Comparison of ENCODE assay signal across 9 cellular contexts in genomic region chr15:96273317-96274086, GRCh38. TPM values are rescaled to one million over a fixed set of nuclear protein-coding genes. Genes with fewer than 3 reads are reported as not detected.
A peak's percentile ranks its signal among the peaks of the same experiment; 100 is the strongest.
DNase-seq lines count a peak whose midpoint lies in the region; ATAC-seq and TF ChIP-seq lines count a peak whose summit lies in the region.
"Had no signal": no experiment of that assay in that cellular context is flagged by ENCODE, and none has a peak within 500 bp of the region (broad histone marks: within the 10 kb centered on the region; RNA-seq: fewer than 3 reads in every experiment).

No MANE protein-coding gene starts in this region.

- H3K79me2 ChIP-seq in DND-41 (ENCODE audit: insufficient read depth, low read length) (no peaks in the 10 kb centered on the region), mesendoderm (ENCODE audit: control insufficient read depth, insufficient read depth, low read length) (no peaks in the 10 kb centered on the region)

- H3K36me3 ChIP-seq in DND-41 (ENCODE audit: insufficient read depth, low read length) (no peaks in the 10 kb centered on the region), mesendoderm (ENCODE audit: control insufficient read depth, insufficient read depth, low read length) (no peaks in the 10 kb centered on the region)

- DNase-seq in DND-41 (peak; percentile 3), mesendoderm (peak; percentile 27), NCI-H2029 (lab: John Stamatoyannopoulos, UW) (no peak), cardiac septum (ENCODE audit: low spot score) (no peak)

- peaks cover 5% of the 10 kb centered on the region for H3K9me3 Mint-ChIP-seq in activated T-helper 17 cell treated with anti-CD3 and anti-CD28 coated beads, Interleukin-2, amount 50 U/mL, for 72 hours

- WGBS in mesendoderm (ENCODE audit: extremely low coverage, insufficient coverage, low lambda C conversion rate): no CpG with 5 or more reads among the region's 15 CpGs

- no peaks in the 10 kb centered on the region for H3K4me1 Mint-ChIP-seq in activated T-helper 17 cell treated with anti-CD3 and anti-CD28 coated beads, Interleukin-2, amount 50 U/mL, for 72 hours

- TF ChIP-seq CTCF in DND-41 (IDR thresholded peaks at IDR 0.05; ENCODE audit: borderline replicate concordance, extremely low read depth, low read length, poor library complexity, severe bottlenecking): no peak

- no peaks in the 10 kb centered on the region for H4K20me1 ChIP-seq in DND-41 (ENCODE audit: insufficient read depth, low read length)

- H3K36me3 Mint-ChIP-seq in activated T-helper 17 cell treated with anti-CD3 and anti-CD28 coated beads, Interleukin-2, amount 50 U/mL, for 72 hours (ENCODE audit: low read depth): no peaks in the 10 kb centered on the region

- intact Hi-C loops in cardiac septum (cut with DNase I): no loop called here

- H4K8ac ChIP-seq in mesendoderm (ENCODE audit: low read depth, low read length): no peak overlapping the region

- H3K18ac ChIP-seq in mesendoderm (ENCODE audit: low read length): no peak overlapping the region

- no peak overlapping the region for H3K27ac Mint-ChIP-seq in activated T-helper 17 cell treated with anti-CD3 and anti-CD28 coated beads, Interleukin-2, amount 50 U/mL, for 72 hours
- H3K27ac Mint-ChIP-seq: progenitor cell of endocrine pancreas had no signal

- H3K9me3 ChIP-seq in DND-41 (ENCODE audit: insufficient read depth, low read length, severe bottlenecking): no peaks in the 10 kb centered on the region

- no peaks in the 10 kb centered on the region for H3K27me3 Mint-ChIP-seq in activated T-helper 17 cell treated with anti-CD3 and anti-CD28 coated beads, Interleukin-2, amount 50 U/mL, for 72 hours
- H3K27me3 Mint-ChIP-seq: progenitor cell of endocrine pancreas had no signal

- H3K4me1 ChIP-seq in DND-41 (ENCODE audit: insufficient read depth, low read length): no peaks in the 10 kb centered on the region
- H3K4me1 ChIP-seq in mesendoderm (ENCODE audit: control insufficient read depth, low read depth, low read length): no peaks in the 10 kb centered on the region

- no peak overlapping the region for H3K23ac ChIP-seq in mesendoderm (ENCODE audit: low read length)

- no peak overlapping the region for H4K5ac ChIP-seq in mesendoderm (ENCODE audit: low read length)

- no peak overlapping the region for H2AK5ac ChIP-seq in mesendoderm (ENCODE audit: low read length)

- no peak overlapping the region for H2BK15ac ChIP-seq in mesendoderm (replicated peaks; ENCODE audit: low read depth)

- no peak overlapping the region for H3K4ac ChIP-seq in mesendoderm (ENCODE audit: low read depth, low read length)

- no peak overlapping the region for H3K56ac ChIP-seq in mesendoderm (ENCODE audit: low read length)

- no peaks in the 10 kb centered on the region for H3K27me3 ChIP-seq in DND-41 (ENCODE audit: insufficient read depth, low read length, poor library complexity)
- no peaks in the 10 kb centered on the region for H3K27me3 ChIP-seq in mesendoderm (ENCODE audit: insufficient read depth, low read length, poor library complexity)

- H3K4me3 ChIP-seq in DND-41 (ENCODE audit: low read depth in 1 of 2, low read length in 2 of 2): no peak overlapping the region
- no peak overlapping the region for H3K4me3 ChIP-seq in mesendoderm (ENCODE audit: low read length)

- H3K4me2 ChIP-seq in DND-41 (ENCODE audit: insufficient read depth, low read length): no peak overlapping the region
- no peak overlapping the region for H3K4me2 ChIP-seq in mesendoderm (ENCODE audit: low read length)

- H2BK5ac ChIP-seq in mesendoderm (ENCODE audit: low read length): no peak overlapping the region

- H3K9ac ChIP-seq in DND-41 (ENCODE audit: low read depth, low read length) (no peak overlapping the region), mesendoderm (ENCODE audit: low read length) (no peak overlapping the region)

- H3K27ac ChIP-seq in DND-41 (ENCODE audit: low read length): no peak overlapping the region
- H3K27ac ChIP-seq in mesendoderm (ENCODE audit: low read depth, low read length): no peak overlapping the region

- H2BK120ac ChIP-seq in mesendoderm (ENCODE audit: low read depth, low read length): no peak overlapping the region

- no peaks in the 10 kb centered on the region for H3K79me1 ChIP-seq in mesendoderm (ENCODE audit: low read length)

- H3K4me3 Mint-ChIP-seq in activated T-helper 17 cell treated with anti-CD3 and anti-CD28 coated beads, Interleukin-2, amount 50 U/mL, for 72 hours: no peak overlapping the region

- H2AFZ ChIP-seq in DND-41 (ENCODE audit: low read depth, low read length): no peak overlapping the region

- ATAC-seq in DND-41 (ENCODE audit: insufficient read depth, low read depth): no peak
- peak; percentile 61 for ATAC-seq in HG02759 (IDR thresholded peaks at IDR 0.05; ENCODE audit: unreplicated experiment)
- ATAC-seq in activated T-helper 17 cell treated with anti-CD3 and anti-CD28 coated beads, Interleukin-2, amount 50 U/mL, for 72 hours (replicated peaks): peak; percentile 52
- no peak for ATAC-seq in HG03097 (IDR thresholded peaks at IDR 0.05; ENCODE audit: low FRiP score, unreplicated experiment)
- ATAC-seq in HG03135 (IDR thresholded peaks at IDR 0.05; ENCODE audit: unreplicated experiment): no peak

RNA-seq across cellular contexts. Expression of gene NR2F2, which starts 57.0 kb away (rescaled TPM):
- total RNA-seq in activated T-helper 17 cell treated with anti-CD3 and anti-CD28 coated beads, Interleukin-2, amount 50 U/mL, for 72 hours: not detected
- 0.03 TPM for polyA plus RNA-seq in mesendoderm (2013, experiment 1 of 2)
- 0.04 TPM for polyA plus RNA-seq in mesendoderm (2013, experiment 2 of 2)
- 21.0 TPM for total RNA-seq in cardiac septum

Comparison
In these comparisons a context has a peak if more than half of its experiments do, and no peak if none do; other contexts are left out.
1. ATAC-seq: peak in HG02759 (single experiment) and activated T-helper 17 cell treated with anti-CD3 and anti-CD28 coated beads, Interleukin-2, amount 50 U/mL, for 72 hours (single experiment); none in DND-41 (single experiment), HG03097 (single experiment) and HG03135 (single experiment).
2. DNase-seq: peak in DND-41 (single experiment) and mesendoderm (single experiment); none in NCI-H2029 (single experiment) and cardiac septum (single experiment).
3. RNA of gene NR2F2, which starts 57.0 kb away (total RNA-seq): 21.0 TPM in cardiac septum (single experiment); not detected in activated T-helper 17 cell treated with anti-CD3 and anti-CD28 coated beads, Interleukin-2, amount 50 U/mL, for 72 hours; every median in the first group is over 10 times any median in the second.